Comparison of ENCODE assay signal across 17 cellular contexts in the genomic region with DNA sequence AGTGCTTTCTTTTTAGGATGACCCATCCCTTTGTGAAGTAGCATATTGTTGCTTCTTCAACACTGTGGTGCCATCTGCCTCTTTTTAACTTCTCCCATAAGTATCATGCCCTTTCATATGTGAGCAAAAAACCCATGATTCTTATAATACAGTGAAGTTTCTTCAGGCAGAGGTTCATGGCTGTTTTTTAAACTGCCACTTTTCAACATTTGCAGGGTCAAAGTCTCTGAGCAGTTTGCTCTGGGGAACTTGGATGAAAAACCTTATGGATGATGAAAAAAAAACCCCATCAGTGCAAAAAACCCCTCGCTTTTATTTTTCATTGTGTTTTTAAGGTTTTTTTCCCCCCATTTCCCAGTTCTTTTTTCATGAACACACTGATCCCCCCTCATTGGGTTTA.
"Had no signal": no experiment of that assay in that cellular context is flagged by ENCODE, and none has a peak within 500 bp of the region (broad histone marks: within the 10 kb centered on the region; RNA-seq: fewer than 3 reads in every experiment).

No MANE protein-coding gene starts in this region.

- H3K36me3 ChIP-seq: neutrophil had no signal

- H3K4me1 ChIP-seq: parathyroid adenoma, vagina had no signal

- H3K9ac ChIP-seq: parathyroid adenoma had no signal

- ATAC-seq: effector memory CD8-positive, alpha-beta T cell; lower lobe of right lung; natural killer cell; sciatic nerve; stimulated activated effector memory CD8-positive, alpha-beta T cell treated with anti-CD3 and anti-CD28 coated beads, Interleukin-12 subunit alpha, Interleukin-12 subunit beta, amount 100 ng/mL, for 72 hours had no signal

- H3K27ac ChIP-seq: lower lobe of right lung, neutrophil, parathyroid adenoma, stomach, thyroid gland, vagina had no signal

- DNase-seq: cortex of kidney; effector memory CD8-positive, alpha-beta T cell; lower lobe of right lung; natural killer cell; stimulated activated CD4-positive, alpha-beta T cell treated with anti-CD3 and anti-CD28 coated beads, Interleukin-12 subunit alpha, Interleukin-12 subunit beta, amount 100 ng/mL, for 4 hours; stimulated activated CD4-positive, alpha-beta T cell treated with anti-CD3 and anti-CD28 coated beads, Interleukin-1b, Interleukin-23, amount 100 ng/mL, for 48 hours; stimulated activated CD4-positive, alpha-beta T cell treated with anti-CD3 and anti-CD28 coated beads, Interleukin-4, amount 100 ng/mL, for 1 hour; stimulated activated naive CD4-positive, alpha-beta T cell treated with Interleukin-2 at 50 U/mL for 16 hours; stomach; thyroid gland; trophoblast cell had no signal

- H3K27me3 ChIP-seq: neutrophil, stomach, thyroid gland, vagina had no signal

- H3K4me3 ChIP-seq: lower lobe of right lung, smooth muscle cell, stomach, thyroid gland, vagina had no signal

- H3K9me3 ChIP-seq: lower lobe of right lung, neutrophil, stomach, thyroid gland, vagina had no signal
